ENCODE assay signal across 8 cellular contexts in genomic region chr13:97226788-97227627, GRCh38. TPM values are rescaled to one million over a fixed set of nuclear protein-coding genes. Genes with fewer than 3 reads are reported as not detected.
A peak's percentile ranks its signal among the peaks of the same experiment; 100 is the strongest.
DNase-seq lines count a peak whose midpoint lies in the region; ATAC-seq and TF ChIP-seq lines count a peak whose summit lies in the region.

No MANE protein-coding gene starts in this region.

- H3K9me3 ChIP-seq in neural progenitor cell (ENCODE audit: low read depth), result no peaks in the 10 kb centered on the region

- peak overlapping the region; percentile 79 to 93 (median 85) for H3K4me3 Mint-ChIP-seq in T-cell
- H3K4me3 Mint-ChIP-seq in neural progenitor cell, result no peak overlapping the region

- no peak overlapping the region for H3K4me2 ChIP-seq in neural progenitor cell

- H3K9ac ChIP-seq in neural progenitor cell, result no peak overlapping the region

- H3K4me3 ChIP-seq in coronary artery, result peak overlapping the region; percentile 72
- no peak overlapping the region for H3K4me3 ChIP-seq in neural progenitor cell

- peak; percentile 23 for DNase-seq in stimulated activated CD4-positive, alpha-beta T cell treated with anti-CD3 and anti-CD28 coated beads, Interleukin-12 subunit alpha, Interleukin-12 subunit beta, amount 100 ng/mL, for 4 hours
- DNase-seq in stimulated activated CD4-positive, alpha-beta T cell treated with anti-CD3 and anti-CD28 coated beads, Interleukin-2, amount 100 ng/mL, for 48 hours, result no peak
- DNase-seq in T-cell, result peak in 32 of 34 experiments; percentile 11 to 55 (median 34)
- no peak for DNase-seq in coronary artery (ENCODE audit: low spot score)
- no peak for DNase-seq in neural progenitor cell (ENCODE audit: low spot score)
- DNase-seq in HuH-7 (ENCODE audit: low spot score), result no peak
- no peak for DNase-seq in NCI-H345 (lab: John Stamatoyannopoulos, UW)

- H3K36me3 ChIP-seq in neural progenitor cell, result no peaks in the 10 kb centered on the region

- H3F3A ChIP-seq in neural progenitor cell (ENCODE audit: low read depth), result no peaks in the 10 kb centered on the region

- TF ChIP-seq CTCF in coronary artery (IDR thresholded peaks at IDR 0.05) (no peak), neural progenitor cell (IDR thresholded peaks at IDR 0.05) (no peak)

- H3K4me1 Mint-ChIP-seq in T-cell (peaks cover 69 to 74% (median 73%) of the 10 kb centered on the region in 3 donors), neural progenitor cell (peaks cover 32% of the 10 kb centered on the region)

- H3K27ac Mint-ChIP-seq in T-cell (peak overlapping the region; percentile 89 to 97), neural progenitor cell (peak overlapping the region; percentile 58)

- peaks cover 23% of the 10 kb centered on the region for H3K4me1 ChIP-seq in neural progenitor cell

- ATAC-seq in HG03039 (IDR thresholded peaks at IDR 0.05; ENCODE audit: unreplicated experiment) (peak; percentile 42), T-cell (replicated peaks in 1 of 4) (peak; percentile 59 to 62 (median 60))

- peaks cover 86% of the 10 kb centered on the region for H3K27me3 ChIP-seq in neural progenitor cell

- H4K20me1 ChIP-seq in neural progenitor cell (ENCODE audit: low read depth), result peaks cover 59% of the 10 kb centered on the region

- no peaks in the 10 kb centered on the region for H3K27me3 Mint-ChIP-seq in T-cell
- H3K27me3 Mint-ChIP-seq in neural progenitor cell (ENCODE audit: insufficient read depth, low read depth), result peaks cover 2% of the 10 kb centered on the region

- peaks cover 21% of the 10 kb centered on the region for H3K36me3 Mint-ChIP-seq in T-cell
- peaks cover 20% of the 10 kb centered on the region for H3K36me3 Mint-ChIP-seq in neural progenitor cell

- CTCF ChIA-PET in T-cell (lab: Charles Lee), result interaction anchor here (0.5 to 1.5 kb wide), 5 partner anchors 9 to 307 kb away, joined by 3 to 4 read pairs (median 3); no protein-coding TSS in a partner anchor

- H3K79me2 ChIP-seq in neural progenitor cell (ENCODE audit: low read depth), result peaks cover 18% of the 10 kb centered on the region

- POLR2A ChIA-PET in T-cell (lab: Charles Lee), result interaction anchor here (0.5 to 2.6 kb wide), 11 partner anchors 12 to 785 kb away, joined by 3 to 20 read pairs (median 4); partner anchors contain the start of gene RAP2A (in 1 of the 2)

- H3K27ac ChIP-seq in coronary artery (peak overlapping the region; percentile 90 to 96), neural progenitor cell (no peak overlapping the region)

- H2AFZ ChIP-seq in neural progenitor cell (replicated peaks), result no peak overlapping the region

- no peaks in the 10 kb centered on the region for H3K9me3 Mint-ChIP-seq in T-cell
- peaks cover 5% of the 10 kb centered on the region for H3K9me3 Mint-ChIP-seq in neural progenitor cell

RNA-seq across cellular contexts. Expression of gene MBNL2, which starts 4.9 kb away (rescaled TPM):
- total RNA-seq in T-cell (10 to 100 TPM; 21.0 to 33.7 (median 28.5) TPM), neural progenitor cell (ENCODE audit: low replicate concordance) (19.6 and 25.0 TPM in 2 replicates)

Comparison
In these comparisons a context has a peak if more than half of its experiments do, and no peak if none do; other contexts are left out.
1. DNase-seq: peak in stimulated activated CD4-positive, alpha-beta T cell treated with anti-CD3 and anti-CD28 coated beads, Interleukin-12 subunit alpha, Interleukin-12 subunit beta, amount 100 ng/mL, for 4 hours (single experiment) and T-cell (32 of 34); none in stimulated activated CD4-positive, alpha-beta T cell treated with anti-CD3 and anti-CD28 coated beads, Interleukin-2, amount 100 ng/mL, for 48 hours (0 of 2), coronary artery (single experiment), neural progenitor cell (single experiment), HuH-7 (single experiment) and NCI-H345 (single experiment).